17 cellular contexts compared by ENCODE assay signal in the genomic region with DNA sequence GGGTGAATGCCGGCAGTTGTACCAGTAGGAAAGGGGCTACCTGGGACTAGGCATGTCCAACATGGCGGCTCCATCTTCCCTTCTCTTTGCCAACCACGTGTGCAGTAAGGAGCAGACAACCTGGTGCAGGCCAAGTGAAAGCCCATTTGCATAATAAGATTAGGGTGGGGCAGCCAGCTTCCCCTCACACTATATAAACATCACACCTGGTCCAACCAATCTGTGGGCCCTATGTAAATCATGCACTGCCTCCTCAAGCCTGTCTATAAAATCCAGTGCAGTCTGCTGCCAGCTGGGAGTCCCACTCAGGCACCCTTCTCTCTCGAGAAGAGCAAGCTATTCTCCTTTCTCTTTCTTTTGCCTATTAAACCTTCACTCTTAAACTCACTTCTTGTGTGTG.
A peak's percentile ranks its signal among the peaks of the same experiment; 100 is the strongest.
DNase-seq lines count a peak whose midpoint lies in the region; ATAC-seq and TF ChIP-seq lines count a peak whose summit lies in the region.
"Had no signal": no experiment of that assay in that cellular context is flagged by ENCODE, and none has a peak within 500 bp of the region (broad histone marks: within the 10 kb centered on the region; RNA-seq: fewer than 3 reads in every experiment).

No MANE protein-coding gene starts in this region.

- no peak overlapping the region for H3K27ac Mint-ChIP-seq in activated CD4-positive, alpha-beta memory T cell treated with anti-CD3 and anti-CD28 coated beads, Interleukin-2, amount 10 ng/mL, durations not matched to agents 7 days and 5 days
- H3K27ac Mint-ChIP-seq: CD4-positive, alpha-beta memory T cell; T-helper 2 cell treated with Interferon-gamma antibody and Interleukin-4, amounts not matched to agents 5 μg/mL and 100 μg/mL, for 36 hours had no signal

- no peaks in the 10 kb centered on the region for H4K20me1 ChIP-seq in BLaER1

- H3K9ac ChIP-seq in BLaER1: no peak overlapping the region

- H3K4me1 Mint-ChIP-seq in activated CD4-positive, alpha-beta memory T cell treated with anti-CD3 and anti-CD28 coated beads, Interleukin-2, amount 10 ng/mL, durations not matched to agents 7 days and 5 days: no peaks in the 10 kb centered on the region
- H3K4me1 Mint-ChIP-seq: CD4-positive, alpha-beta memory T cell had no signal

- no peak for TF ChIP-seq POLR2A in gastroesophageal sphincter (IDR thresholded peaks at IDR 0.05)

- no peaks in the 10 kb centered on the region for H3K27me3 Mint-ChIP-seq in activated CD4-positive, alpha-beta memory T cell treated with anti-CD3 and anti-CD28 coated beads, Interleukin-2, amount 10 ng/mL, durations not matched to agents 7 days and 5 days
- H3K27me3 Mint-ChIP-seq: CD4-positive, alpha-beta memory T cell had no signal

- H3K9me3 ChIP-seq in BLaER1 (no peaks in the 10 kb centered on the region), gastroesophageal sphincter (no peaks in the 10 kb centered on the region)
- H3K9me3 ChIP-seq: A549, HAP-1, MG63 had no signal

- no peak overlapping the region for H3K4me3 Mint-ChIP-seq in activated CD4-positive, alpha-beta memory T cell treated with anti-CD3 and anti-CD28 coated beads, Interleukin-2, amount 10 ng/mL, durations not matched to agents 7 days and 5 days
- H3K4me3 Mint-ChIP-seq: CD4-positive, alpha-beta memory T cell; T-helper 2 cell treated with Interferon-gamma antibody and Interleukin-4, amounts not matched to agents 5 μg/mL and 100 μg/mL, for 36 hours had no signal

- no peaks in the 10 kb centered on the region for H3K36me3 Mint-ChIP-seq in activated CD4-positive, alpha-beta memory T cell treated with anti-CD3 and anti-CD28 coated beads, Interleukin-2, amount 10 ng/mL, durations not matched to agents 7 days and 5 days (ENCODE audit: low read depth)
- H3K36me3 Mint-ChIP-seq: CD4-positive, alpha-beta memory T cell had no signal

- DNase-seq in NAMALWA (ENCODE audit: low spot score) (peak; percentile 53), NCI-H2171 treated with DMSO at 0.1 percent for 48 hours (lab: John Stamatoyannopoulos, UW) (peak; percentile 81), RPMI8226 (peak; percentile 22), NCI-H2227 treated with DMSO at 0.1 percent for 48 hours (lab: John Stamatoyannopoulos, UW) (no peak)
- DNase-seq in activated CD4-positive, alpha-beta memory T cell treated with anti-CD3 and anti-CD28 coated beads, Interleukin-2, amount 10 ng/mL, durations not matched to agents 7 days and 5 days: no peak
- DNase-seq: CD4-positive, alpha-beta memory T cell; EL; KBM-7; MG63; NCI-H1436; NCI-H510A had no signal

- H3K27ac ChIP-seq in BLaER1 (no peak overlapping the region), gastroesophageal sphincter (no peak overlapping the region)
- H3K27ac ChIP-seq: A549 had no signal

- peaks cover 44% of the 10 kb centered on the region for H3K4me1 ChIP-seq in BLaER1
- no peaks in the 10 kb centered on the region for H3K4me1 ChIP-seq in gastroesophageal sphincter
- H3K4me1 ChIP-seq: A549, HAP-1 had no signal

- H3K4me3 ChIP-seq in BLaER1: no peak overlapping the region
- H3K4me3 ChIP-seq in gastroesophageal sphincter: no peak overlapping the region
- H3K4me3 ChIP-seq: A549, HAP-1, MG63 had no signal

- TF ChIP-seq EP300 in gastroesophageal sphincter (IDR thresholded peaks at IDR 0.05): no peak

- POLR2A ChIA-PET in activated CD4-positive, alpha-beta memory T cell treated with anti-CD3 and anti-CD28 coated beads, Interleukin-2, amount 10 ng/mL, durations not matched to agents 7 days and 5 days (lab: Charles Lee): no interaction called here

- WGBS in gastroesophageal sphincter (ENCODE audit: low coverage in 1 of 2), 2 donors: 52 to 63% methylated on average over 2 to 3 of the region's 4 CpGs

- H3K27me3 ChIP-seq in BLaER1 (no peaks in the 10 kb centered on the region), gastroesophageal sphincter (no peaks in the 10 kb centered on the region)
- H3K27me3 ChIP-seq: MG63 had no signal

- peak overlapping the region; percentile 84 for H3K4me2 ChIP-seq in BLaER1
- H3K4me2 ChIP-seq: A549 had no signal

- H3K9me3 Mint-ChIP-seq in activated CD4-positive, alpha-beta memory T cell treated with anti-CD3 and anti-CD28 coated beads, Interleukin-2, amount 10 ng/mL, durations not matched to agents 7 days and 5 days: peaks cover 29% of the 10 kb centered on the region

- no peak for TF ChIP-seq CTCF in gastroesophageal sphincter (IDR thresholded peaks at IDR 0.05)

- CTCF ChIA-PET in activated CD4-positive, alpha-beta memory T cell treated with anti-CD3 and anti-CD28 coated beads, Interleukin-2, amount 10 ng/mL, durations not matched to agents 7 days and 5 days (lab: Charles Lee): no interaction called here

- H3K36me3 ChIP-seq in BLaER1: no peaks in the 10 kb centered on the region
- no peaks in the 10 kb centered on the region for H3K36me3 ChIP-seq in gastroesophageal sphincter
- H3K36me3 ChIP-seq: HAP-1, MG63 had no signal

- ATAC-seq in gastroesophageal sphincter: no peak
- no peak for ATAC-seq in GM18861 (IDR thresholded peaks at IDR 0.05; ENCODE audit: unreplicated experiment)
- ATAC-seq: A549 had no signal

Comparison
In these comparisons a context has a peak if more than half of its experiments do, and no peak if none do; other contexts are left out.
1. DNase-seq: peak in NAMALWA (single experiment), NCI-H2171 treated with DMSO at 0.1 percent for 48 hours (single experiment) and RPMI8226 (single experiment); none in NCI-H2227 treated with DMSO at 0.1 percent for 48 hours (single experiment) and activated CD4-positive, alpha-beta memory T cell treated with anti-CD3 and anti-CD28 coated beads, Interleukin-2, amount 10 ng/mL, durations not matched to agents 7 days and 5 days (single experiment).